Comparison of ENCODE assay signal across 1 cellular context in genomic region chr12:116735951-116736599, GRCh38.
TF ChIP-seq lines count a peak whose summit lies in the region.

No MANE protein-coding gene starts in this region.

TF ChIP-seq in IMR-90, 13 proteins besides CTCF, POLR2A, EP300 and RAD21:
- TF ChIP-seq SMC3 (IDR thresholded peaks at IDR 0.05; ENCODE audit: low read depth, low read length) (no peak), MAFK (IDR thresholded peaks at IDR 0.05; ENCODE audit: low read depth, low read length) (no peak), RCOR1 (IDR thresholded peaks at IDR 0.05; ENCODE audit: insufficient replicate concordance, low read length) (no peak), BHLHE40 (IDR thresholded peaks at IDR 0.05; ENCODE audit: low read depth, low read length) (no peak), MXI1 (IDR thresholded peaks at IDR 0.05; ENCODE audit: borderline replicate concordance, low read depth, low read length) (no peak), USF2 (IDR thresholded peaks at IDR 0.05; ENCODE audit: low read depth, low read length) (no peak), NFE2L2 (IDR thresholded peaks at IDR 0.05; ENCODE audit: low read depth, low read length) (no peak), CHD1 (IDR thresholded peaks at IDR 0.05; ENCODE audit: low read depth, low read length) (no peak), ELK1 (IDR thresholded peaks at IDR 0.05; ENCODE audit: borderline replicate concordance, low read depth, low read length) (no peak), RFX5 (IDR thresholded peaks at IDR 0.05; ENCODE audit: low read depth, low read length) (no peak), FOS (IDR thresholded peaks at IDR 0.05; ENCODE audit: low read depth, low read length) (no peak), MAZ (IDR thresholded peaks at IDR 0.05; ENCODE audit: borderline replicate concordance, low read depth, low read length) (no peak), CEBPB (IDR thresholded peaks at IDR 0.05; ENCODE audit: low read depth, low read length) (no peak)
